ENCODE assay signal across 14 cellular contexts in the genomic region with DNA sequence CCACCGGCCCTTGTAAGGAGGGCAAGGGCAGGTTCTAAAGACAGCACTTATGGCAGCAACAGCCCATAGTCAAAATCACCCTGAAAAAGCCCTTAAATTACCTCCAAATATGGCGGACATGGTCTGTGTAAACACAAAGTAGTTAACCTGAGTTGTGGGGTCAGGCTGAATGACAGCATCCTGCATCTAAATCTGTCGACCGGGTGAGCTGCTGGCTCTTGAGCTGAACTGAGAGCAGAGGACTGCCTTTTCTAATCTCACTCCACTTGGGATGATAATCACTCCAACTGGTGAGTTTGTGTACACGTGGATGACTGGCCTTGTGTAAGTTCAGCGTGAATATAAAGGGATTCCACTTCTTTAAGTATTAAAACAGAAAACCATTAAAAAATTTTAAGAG.
"Had no signal": no experiment of that assay in that cellular context is flagged by ENCODE, and none has a peak within 500 bp of the region (broad histone marks: within the 10 kb centered on the region; RNA-seq: fewer than 3 reads in every experiment).

No MANE protein-coding gene starts in this region.

- H3K27ac Mint-ChIP-seq: activated CD4-positive, alpha-beta memory T cell treated with anti-CD3 and anti-CD28 coated beads for 36 hours; activated CD4-positive, alpha-beta T cell treated with anti-CD3 and anti-CD28 coated beads for 36 hours; activated CD8-positive, alpha-beta memory T cell treated with anti-CD3 and anti-CD28 coated beads, Interleukin-2, amount 10 ng/mL, durations not matched to agents 7 days and 5 days; activated naive CD4-positive, alpha-beta T cell treated with anti-CD3 and anti-CD28 coated beads, Interleukin-2, amount 10 ng/mL, durations not matched to agents 7 days and 5 days had no signal

- H3K9me3 ChIP-seq: gastrocnemius medialis, pancreas, tibial nerve, uterus had no signal

- DNase-seq: activated CD4-positive, alpha-beta memory T cell treated with anti-CD3 and anti-CD28 coated beads for 36 hours; activated CD4-positive, alpha-beta T cell treated with anti-CD3 and anti-CD28 coated beads for 36 hours; activated CD8-positive, alpha-beta memory T cell treated with anti-CD3 and anti-CD28 coated beads, Interleukin-2, amount 10 ng/mL, durations not matched to agents 7 days and 5 days; activated naive CD4-positive, alpha-beta T cell treated with anti-CD3 and anti-CD28 coated beads, Interleukin-2, amount 10 ng/mL, durations not matched to agents 7 days and 5 days; activated T-cell treated with anti-CD3 and anti-CD28 coated beads, Interleukin-2, amount 50 U/mL, for 24 hours; erythroblast; gastrocnemius medialis; left cardiac atrium; naive B cell; pancreas; stimulated activated CD4-positive, alpha-beta T cell treated with anti-CD3 and anti-CD28 coated beads, Interleukin-4, amount 100 ng/mL, for 1 hour; stimulated activated naive CD4-positive, alpha-beta T cell; uterus had no signal

- H3K4me3 ChIP-seq: gastrocnemius medialis, pancreas, tibial nerve, uterus had no signal

- H3K27me3 ChIP-seq: gastrocnemius medialis, tibial nerve, uterus had no signal

- H3K4me3 Mint-ChIP-seq: activated CD4-positive, alpha-beta memory T cell treated with anti-CD3 and anti-CD28 coated beads for 36 hours; activated CD4-positive, alpha-beta T cell treated with anti-CD3 and anti-CD28 coated beads for 36 hours; activated CD8-positive, alpha-beta memory T cell treated with anti-CD3 and anti-CD28 coated beads, Interleukin-2, amount 10 ng/mL, durations not matched to agents 7 days and 5 days; activated naive CD4-positive, alpha-beta T cell treated with anti-CD3 and anti-CD28 coated beads, Interleukin-2, amount 10 ng/mL, durations not matched to agents 7 days and 5 days; activated T-cell treated with anti-CD3 and anti-CD28 coated beads, Interleukin-2, amount 50 U/mL, for 24 hours had no signal

- H3K36me3 ChIP-seq: gastrocnemius medialis, pancreas, uterus had no signal

- H3K4me1 ChIP-seq: gastrocnemius medialis, uterus had no signal

- ATAC-seq: activated CD4-positive, alpha-beta T cell treated with anti-CD3 and anti-CD28 coated beads for 36 hours; activated CD8-positive, alpha-beta memory T cell treated with anti-CD3 and anti-CD28 coated beads, Interleukin-2, amount 10 ng/mL, durations not matched to agents 7 days and 5 days; gastrocnemius medialis; pancreas had no signal

- H3K27ac ChIP-seq: gastrocnemius medialis, pancreas, tibial nerve, uterus had no signal

- FAIRE-seq: pancreas had no signal

- H3K36me3 Mint-ChIP-seq: activated CD8-positive, alpha-beta memory T cell treated with anti-CD3 and anti-CD28 coated beads, Interleukin-2, amount 10 ng/mL, durations not matched to agents 7 days and 5 days; activated naive CD4-positive, alpha-beta T cell treated with anti-CD3 and anti-CD28 coated beads, Interleukin-2, amount 10 ng/mL, durations not matched to agents 7 days and 5 days had no signal

- H3K27me3 Mint-ChIP-seq: activated CD4-positive, alpha-beta memory T cell treated with anti-CD3 and anti-CD28 coated beads for 36 hours; activated CD4-positive, alpha-beta T cell treated with anti-CD3 and anti-CD28 coated beads for 36 hours; activated CD8-positive, alpha-beta memory T cell treated with anti-CD3 and anti-CD28 coated beads, Interleukin-2, amount 10 ng/mL, durations not matched to agents 7 days and 5 days; activated naive CD4-positive, alpha-beta T cell treated with anti-CD3 and anti-CD28 coated beads, Interleukin-2, amount 10 ng/mL, durations not matched to agents 7 days and 5 days; activated T-cell treated with anti-CD3 and anti-CD28 coated beads, Interleukin-2, amount 50 U/mL, for 24 hours; naive B cell had no signal

- H3K9me3 Mint-ChIP-seq: activated CD4-positive, alpha-beta memory T cell treated with anti-CD3 and anti-CD28 coated beads for 36 hours; activated naive CD4-positive, alpha-beta T cell treated with anti-CD3 and anti-CD28 coated beads, Interleukin-2, amount 10 ng/mL, durations not matched to agents 7 days and 5 days; naive B cell had no signal
